ENCODE assay signal across 8 cellular contexts in the genomic region with DNA sequence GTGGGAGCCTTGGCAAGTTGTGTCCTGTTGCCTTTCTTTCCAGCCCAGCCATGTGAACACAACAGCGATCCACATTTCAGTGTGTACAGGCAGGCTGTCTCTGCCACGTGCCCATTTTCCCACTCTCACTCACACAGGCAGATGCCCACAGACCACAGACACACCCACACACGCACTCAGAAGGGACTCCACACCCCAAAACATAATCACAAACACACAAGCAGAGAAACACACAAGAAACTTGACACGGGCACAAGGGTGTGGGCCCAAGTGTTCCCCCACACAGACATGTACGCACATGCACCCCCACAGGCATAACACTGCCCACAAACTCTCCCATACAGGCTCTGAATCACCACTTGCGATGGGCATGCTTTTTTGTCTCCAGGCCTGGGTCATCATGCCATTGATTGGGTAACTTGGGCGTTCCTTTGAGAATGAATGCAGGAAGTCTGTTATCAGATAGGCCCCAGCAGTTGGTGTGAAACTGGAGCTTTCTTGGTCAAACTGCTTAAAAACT.
DNase-seq lines count a peak whose midpoint lies in the region; ATAC-seq and TF ChIP-seq lines count a peak whose summit lies in the region.

No MANE protein-coding gene starts in this region.

- TF ChIP-seq EP300 in SK-N-SH (IDR thresholded peaks at IDR 0.05; ENCODE audit: borderline replicate concordance in 1 of 2, low read depth in 1 of 2, low read length in 1 of 2) = no peak

- H3K79me2 ChIP-seq in SK-N-SH (ENCODE audit: insufficient read depth) = peaks cover 2% of the 10 kb centered on the region; the same call in 1 of the 2 replicates

- peaks cover 0 to 5% of the 10 kb centered on the region in 2 experiments; a peak in 1 of 4 replicates for H3K4me1 ChIP-seq in SK-N-SH (ENCODE audit: control insufficient read depth in 1 of 2, insufficient read depth in 2 of 2, low read depth in 1 of 2, low read length in 1 of 2)

- CTCF ChIA-PET in SK-N-SH (lab: Yijun Ruan, JAX) = no interaction called here

- peak overlapping the region; percentile 71 to 91 (median 83) for H3K4me3 Mint-ChIP-seq in naive B cell

- H3K4me1 Mint-ChIP-seq in naive B cell = peaks cover 31 to 56% (median 49%) of the 10 kb centered on the region in 3 donors

- peaks cover 6 to 17% of the 10 kb centered on the region in 2 experiments for H3K36me3 ChIP-seq in SK-N-SH (replicated peaks in 1 of 2; ENCODE audit: control insufficient read depth in 1 of 2, insufficient read depth in 2 of 2, low read length in 1 of 2)

- no peaks in the 10 kb centered on the region for H4K20me1 ChIP-seq in SK-N-SH (ENCODE audit: insufficient read depth)

- no peaks in the 10 kb centered on the region for H3K36me3 Mint-ChIP-seq in naive B cell

- no peak overlapping the region for H2AFZ ChIP-seq in SK-N-SH (ENCODE audit: low read depth)

- WGBS in SK-N-SH (ENCODE audit: low lambda C conversion rate) = 60% methylated on average over 7 of the region's 7 CpGs

- DNase-seq in SK-N-SH (no peak), astrocyte of the hippocampus (ENCODE audit: low read depth, low spot score) (peak; percentile 26), naive B cell (no peak), 8988T (no peak), NCI-H1694 (lab: John Stamatoyannopoulos, UW) (no peak), NCI-H446 treated with DMSO at 0.1 percent for 48 hours (lab: John Stamatoyannopoulos, UW) (no peak)

- H3K4me3 ChIP-seq in GM08714 (ENCODE audit: low read length) (peak overlapping the region; percentile 7; the same call in 1 of the 2 replicates), SK-N-SH (ENCODE audit: low read depth in 2 of 2, low read length in 1 of 2) (no peak overlapping the region)

- H3K27ac Mint-ChIP-seq in naive B cell = peak overlapping the region; percentile 86 to 99 (median 94)

- H3K9me3 ChIP-seq in SK-N-SH = peaks cover 4% of the 10 kb centered on the region; the same call in 1 of the 2 replicates

- no peak for TF ChIP-seq RAD21 in SK-N-SH (IDR thresholded peaks at IDR 0.05; ENCODE audit: low read length)

- H3K9me3 Mint-ChIP-seq in naive B cell = no peaks in the 10 kb centered on the region

- no peaks in the 10 kb centered on the region for H3F3A ChIP-seq in SK-N-SH (replicated peaks; ENCODE audit: insufficient read depth)

- no peak overlapping the region for H3K9ac ChIP-seq in SK-N-SH

- no peak overlapping the region for H3K27ac ChIP-seq in SK-N-SH (ENCODE audit: low read depth in 2 of 2, low read length in 1 of 2)

- H3K27me3 Mint-ChIP-seq in naive B cell = no peaks in the 10 kb centered on the region

- H3K27me3 ChIP-seq in SK-N-SH (ENCODE audit: insufficient read depth) = no peaks in the 10 kb centered on the region

- ATAC-seq in HG02884 (IDR thresholded peaks at IDR 0.05; ENCODE audit: unreplicated experiment) = peak; percentile 41
- ATAC-seq in naive B cell (ENCODE audit: low read depth in 2 of 2) = peak; percentile 43 to 47

- no peaks in the 10 kb centered on the region for H3K9me2 ChIP-seq in SK-N-SH

- no peak for TF ChIP-seq CTCF in SK-N-SH (IDR thresholded peaks at IDR 0.05)

- peak overlapping the region; percentile 63; the same call in 1 of the 2 replicates for H3K4me2 ChIP-seq in SK-N-SH

- POLR2A ChIA-PET in SK-N-SH (lab: Yijun Ruan, JAX) = no interaction called here

TF ChIP-seq in SK-N-SH, 30 proteins besides CTCF, POLR2A, EP300 and RAD21:
- TF ChIP-seq MEF2A (IDR thresholded peaks at IDR 0.05; ENCODE audit: borderline replicate concordance, low read depth) (no peak), RXRA (IDR thresholded peaks at IDR 0.05; ENCODE audit: borderline replicate concordance, low read depth) (no peak), EZH2phosphoT487 (IDR thresholded peaks at IDR 0.05; ENCODE audit: borderline replicate concordance, low read depth) (no peak), REST (IDR thresholded peaks at IDR 0.05; ENCODE audit: low read depth, low read length) (no peak), TAF1 (IDR thresholded peaks at IDR 0.05; ENCODE audit: borderline replicate concordance, low read depth, low read length) (no peak), FOXM1 (IDR thresholded peaks at IDR 0.05; ENCODE audit: low read depth) (no peak), GATA2 (CRISPR knock-in tag; IDR thresholded peaks at IDR 0.05) (no peak), JUND (IDR thresholded peaks at IDR 0.05) (no peak), TCF12 (IDR thresholded peaks at IDR 0.05) (no peak), SMC3 (IDR thresholded peaks at IDR 0.05; ENCODE audit: low read depth, low read length) (no peak), RFX5 (IDR thresholded peaks at IDR 0.05; ENCODE audit: low read length) (no peak), CHD2 (IDR thresholded peaks at IDR 0.05; ENCODE audit: low read length, partially characterized antibody) (no peak), GABPA (IDR thresholded peaks at IDR 0.05; ENCODE audit: low read depth) (no peak)
- TF ChIP-seq, protein P1, sequence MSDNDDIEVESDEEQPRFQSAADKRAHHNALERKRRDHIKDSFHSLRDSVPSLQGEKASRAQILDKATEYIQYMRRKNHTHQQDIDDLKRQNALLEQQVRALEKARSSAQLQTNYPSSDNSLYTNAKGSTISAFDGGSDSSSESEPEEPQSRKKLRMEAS (IDR thresholded peaks at IDR 0.05; ENCODE audit: low read depth) = no peak
- TF ChIP-seq, protein P2, sequence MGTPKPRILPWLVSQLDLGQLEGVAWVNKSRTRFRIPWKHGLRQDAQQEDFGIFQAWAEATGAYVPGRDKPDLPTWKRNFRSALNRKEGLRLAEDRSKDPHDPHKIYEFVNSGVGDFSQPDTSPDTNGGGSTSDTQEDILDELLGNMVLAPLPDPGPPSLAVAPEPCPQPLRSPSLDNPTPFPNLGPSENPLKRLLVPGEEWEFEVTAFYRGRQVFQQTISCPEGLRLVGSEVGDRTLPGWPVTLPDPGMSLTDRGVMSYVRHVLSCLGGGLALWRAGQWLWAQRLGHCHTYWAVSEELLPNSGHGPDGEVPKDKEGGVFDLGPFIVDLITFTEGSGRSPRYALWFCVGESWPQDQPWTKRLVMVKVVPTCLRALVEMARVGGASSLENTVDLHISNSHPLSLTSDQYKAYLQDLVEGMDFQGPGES (IDR thresholded peaks at IDR 0.05; ENCODE audit: low read depth, low read length) = no peak
